ENCODE assay signal across 9 cellular contexts in the genomic region with DNA sequence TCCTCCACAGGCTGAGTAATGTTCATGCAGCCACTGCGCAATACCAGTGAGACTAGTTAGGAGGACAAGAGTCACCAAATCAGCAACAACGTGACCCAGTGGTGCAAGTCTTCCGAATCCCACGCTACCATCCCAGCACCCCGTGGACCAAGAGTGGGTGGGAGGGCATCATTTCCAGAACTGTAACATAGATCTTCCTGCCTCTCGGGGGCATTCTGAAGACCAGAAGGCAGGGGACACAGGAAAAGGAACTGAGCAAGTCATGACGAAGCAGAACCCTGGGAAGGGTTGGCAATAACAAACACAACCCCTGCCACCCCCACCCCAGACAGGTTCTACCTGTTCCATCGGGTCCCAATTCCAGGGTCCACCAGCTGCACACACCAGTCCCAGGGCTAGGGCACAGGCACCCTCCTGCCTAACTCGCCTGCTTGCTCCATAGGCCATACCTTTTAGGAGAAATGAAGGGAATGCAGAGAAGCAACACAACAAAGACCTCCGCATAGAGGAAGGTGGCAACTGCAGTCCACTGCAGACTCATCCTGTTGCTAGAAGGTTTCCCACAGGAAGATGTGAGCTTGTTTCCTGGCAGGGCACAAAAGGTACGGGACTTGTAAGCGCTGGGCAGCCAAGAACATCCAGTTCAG. TPM values are rescaled to one million over a fixed set of nuclear protein-coding genes. Genes with fewer than 3 reads are reported as not detected.
A peak's percentile ranks its signal among the peaks of the same experiment; 100 is the strongest.
DNase-seq lines count a peak whose midpoint lies in the region; ATAC-seq and TF ChIP-seq lines count a peak whose summit lies in the region.
"Had no signal": no experiment of that assay in that cellular context is flagged by ENCODE, and none has a peak within 500 bp of the region (broad histone marks: within the 10 kb centered on the region; RNA-seq: fewer than 3 reads in every experiment).

No MANE protein-coding gene starts in this region.

- peak overlapping the region; percentile 71 for H3K4me3 ChIP-seq in A673 (ENCODE audit: low read depth, low read length, poor library complexity, severe bottlenecking)
- H3K4me3 ChIP-seq in astrocyte of the spinal cord (ENCODE audit: low read depth, low read length) = peak overlapping the region; percentile 62

- H3K36me3 Mint-ChIP-seq in memory B cell = peaks cover 3% of the 10 kb centered on the region

- DNase-seq in A673 (ENCODE audit: low spot score) (no peak), HT-29 (ENCODE audit: low spot score) (peak; percentile 58), astrocyte of the spinal cord (ENCODE audit: low read depth, low spot score) (no peak), memory B cell (ENCODE audit: low spot score in 2 of 2) (no peak), HCEC 1CT (no peak), NCI-H2029 treated with DMSO at 0.1 percent for 48 hours (lab: John Stamatoyannopoulos, UW) (no peak)

- TF ChIP-seq POLR2A in GM18505 (IDR thresholded peaks at IDR 0.05; ENCODE audit: borderline replicate concordance, extremely low read depth, insufficient read depth, insufficient read length) = no peak

- H3K27ac ChIP-seq in A673 (ENCODE audit: low read depth, low read length, poor library complexity, severe bottlenecking) = peak overlapping the region; percentile 81

- H3K27me3 ChIP-seq in A673 (replicated peaks; ENCODE audit: insufficient read depth, low read depth, low read length, poor library complexity) = no peaks in the 10 kb centered on the region

- H3K4me1 ChIP-seq in A673 (ENCODE audit: insufficient read depth, low read length, poor library complexity, severe bottlenecking) = peaks cover 13% of the 10 kb centered on the region

- CTCF ChIA-PET in A673 (lab: Charles Lee) = no interaction called here

- no TSS peak for BruUV-seq in A673 (replicated peaks; lab: Mats Ljungman, UMichigan)

- ATAC-seq in memory B cell (ENCODE audit: low read depth) = no peak
- ATAC-seq in HG03139 (IDR thresholded peaks at IDR 0.05; ENCODE audit: unreplicated experiment) = no peak
- ATAC-seq in GM18505 (IDR thresholded peaks at IDR 0.05; ENCODE audit: unreplicated experiment) = no peak

- no peak overlapping the region for H3K27ac Mint-ChIP-seq in memory B cell

- peaks cover 8% of the 10 kb centered on the region for H3K4me1 Mint-ChIP-seq in memory B cell

- H3K36me3 ChIP-seq in A673 (ENCODE audit: insufficient read depth, low read length, poor library complexity, severe bottlenecking) = peaks cover 21% of the 10 kb centered on the region

- no peaks in the 10 kb centered on the region for H3K27me3 Mint-ChIP-seq in memory B cell

- intact Hi-C loops in A673 (cut with micrococcal nuclease; ENCODE audit: unreplicated experiment) = no loop called here

- peak overlapping the region; percentile 91 for H3K4me3 Mint-ChIP-seq in memory B cell

- POLR2A ChIA-PET in A673 (lab: Charles Lee; ENCODE audit: low non-redundant PET) = no interaction called here

- in situ Hi-C loops in astrocyte of the spinal cord (cut with HindIII; ENCODE audit: low sequenced_read_pairs) = no loop called here

- no peaks in the 10 kb centered on the region for H3K9me3 ChIP-seq in A673 (ENCODE audit: low read depth, low read length, poor library complexity, severe bottlenecking)

- H3K9me3 Mint-ChIP-seq in memory B cell = no peaks in the 10 kb centered on the region

- TF ChIP-seq CTCF in A673 (conservative IDR thresholded peaks at IDR 0.05; ENCODE audit: low read depth, low read length) (no peak), astrocyte of the spinal cord (IDR thresholded peaks at IDR 0.05; ENCODE audit: low read depth, low read length) (no peak)

RNA-seq across cellular contexts. Expression of gene BCAP31, which starts 1.4 kb away (rescaled TPM):
- total RNA-seq in A673 (2021) = 219 and 235 TPM in 2 replicates
- 387 and 409 TPM in 2 replicates for total RNA-seq in HT-29 (2014; rRNA removed; shearing (Covaris generic))

RNA-seq across cellular contexts. Expression of gene ABCD1, which starts 1.8 kb away (rescaled TPM):
- total RNA-seq in A673 (2021) = 7.8 and 8.0 TPM in 2 replicates
- 28.2 and 31.6 TPM in 2 replicates for total RNA-seq in HT-29 (2014; rRNA removed; shearing (Covaris generic))

RNA-seq across cellular contexts. Expression of gene SLC6A8, which starts 35.1 kb away (rescaled TPM):
- 41.4 and 49.8 TPM in 2 replicates for total RNA-seq in A673 (2021)
- total RNA-seq in HT-29 (2014; rRNA removed; shearing (Covaris generic)) = 98.8 and 127 TPM in 2 replicates

RNA-seq across cellular contexts. Expression of gene PLXNB3, which starts 41.2 kb away (rescaled TPM):
- 0.59 TPM in 1 of 2 replicates, not detected in the other for total RNA-seq in A673 (2021)
- total RNA-seq in HT-29 (2014; rRNA removed; shearing (Covaris generic)) = 7.0 and 10.3 TPM in 2 replicates

RNA-seq across cellular contexts. Expression of gene PNCK, which starts 49.2 kb away (rescaled TPM):
- 0.52 and 0.60 TPM in 2 replicates for total RNA-seq in A673 (2021)
- total RNA-seq in HT-29 (2014; rRNA removed; shearing (Covaris generic)) = 0.99 and 1.1 TPM in 2 replicates
- total RNA-seq: dermis microvascular lymphatic vessel endothelial cell had no signal
